Comparison of ENCODE assay signal across 1 cellular context in the genomic region with DNA sequence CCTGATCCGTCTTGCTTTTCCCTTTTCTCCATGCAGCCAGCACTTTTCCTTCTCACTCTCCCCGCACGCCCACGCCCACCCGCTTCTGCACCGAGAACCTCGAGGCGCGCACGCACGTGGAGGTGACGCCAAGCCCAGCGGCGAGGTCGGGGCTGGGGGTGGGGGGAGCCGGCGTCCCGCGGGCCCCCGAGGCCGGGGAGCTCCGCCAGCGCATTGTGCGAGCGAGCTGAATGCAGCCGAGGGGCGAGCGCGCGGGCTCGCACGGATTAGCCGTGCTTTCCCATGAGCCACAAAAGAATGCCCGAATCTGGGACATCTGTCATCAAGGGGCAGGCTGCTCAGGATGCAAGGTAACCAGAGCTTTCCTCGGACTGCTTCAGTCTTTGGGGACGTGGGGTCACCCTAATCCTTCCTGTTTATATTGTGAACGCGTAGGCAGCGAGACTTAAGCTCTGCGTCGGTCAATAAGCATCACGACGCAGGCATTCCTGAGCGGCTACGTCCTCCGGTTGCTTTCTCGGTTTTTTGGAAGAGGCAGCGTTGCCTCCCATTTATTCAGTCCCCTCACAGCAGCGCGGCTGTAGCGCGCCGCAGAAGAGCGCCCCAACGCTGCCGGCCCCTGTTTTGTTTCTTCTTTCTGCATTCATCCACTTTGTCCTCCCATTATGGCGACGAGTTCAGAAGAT.
TF ChIP-seq lines count a peak whose summit lies in the region.

No MANE protein-coding gene starts in this region.

TF ChIP-seq in HEK293, 187 proteins besides CTCF, POLR2A, EP300 and RAD21 (continued from another document and continues in another):
- peak; percentile 72; the same call in 1 of the 2 replicates for TF ChIP-seq ZNF610 (tag by site-specific recombination; IDR thresholded peaks at IDR 0.05; ENCODE audit: borderline replicate concordance)
- TF ChIP-seq ZNF335 (tag by site-specific recombination; conservative IDR thresholded peaks at IDR 0.05), result peak; percentile 94
- TF ChIP-seq KLF7 (tag by site-specific recombination; IDR thresholded peaks at IDR 0.05; ENCODE audit: borderline replicate concordance), result no peak; the same call in 1 of the 2 replicates
- TF ChIP-seq GLIS1 (tag by site-specific recombination; IDR thresholded peaks at IDR 0.05), result peak; percentile 11; the same call in 1 of the 2 replicates
- no peak for TF ChIP-seq ZNF416 (tag by site-specific recombination; IDR thresholded peaks at IDR 0.05)
- TF ChIP-seq ZNF248 (tag by site-specific recombination; IDR thresholded peaks at IDR 0.05), result no peak
- no peak for TF ChIP-seq GLI4 (tag by site-specific recombination; IDR thresholded peaks at IDR 0.05)
- TF ChIP-seq, protein P1, sequence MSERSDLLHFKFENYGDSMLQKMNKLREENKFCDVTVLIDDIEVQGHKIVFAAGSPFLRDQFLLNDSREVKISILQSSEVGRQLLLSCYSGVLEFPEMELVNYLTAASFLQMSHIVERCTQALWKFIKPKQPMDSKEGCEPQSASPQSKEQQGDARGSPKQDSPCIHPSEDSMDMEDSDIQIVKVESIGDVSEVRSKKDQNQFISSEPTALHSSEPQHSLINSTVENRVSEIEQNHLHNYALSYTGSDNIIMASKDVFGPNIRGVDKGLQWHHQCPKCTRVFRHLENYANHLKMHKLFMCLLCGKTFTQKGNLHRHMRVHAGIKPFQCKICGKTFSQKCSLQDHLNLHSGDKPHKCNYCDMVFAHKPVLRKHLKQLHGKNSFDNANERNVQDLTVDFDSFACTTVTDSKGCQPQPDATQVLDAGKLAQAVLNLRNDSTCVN (tag by site-specific recombination; optimal IDR thresholded peaks at IDR 0.05), result peak; percentile 96
- TF ChIP-seq ZNF585B (tag by site-specific recombination; IDR thresholded peaks at IDR 0.05), result no peak
- no peak for TF ChIP-seq ZNF549 (tag by site-specific recombination; IDR thresholded peaks at IDR 0.05)
- TF ChIP-seq, protein P2, sequence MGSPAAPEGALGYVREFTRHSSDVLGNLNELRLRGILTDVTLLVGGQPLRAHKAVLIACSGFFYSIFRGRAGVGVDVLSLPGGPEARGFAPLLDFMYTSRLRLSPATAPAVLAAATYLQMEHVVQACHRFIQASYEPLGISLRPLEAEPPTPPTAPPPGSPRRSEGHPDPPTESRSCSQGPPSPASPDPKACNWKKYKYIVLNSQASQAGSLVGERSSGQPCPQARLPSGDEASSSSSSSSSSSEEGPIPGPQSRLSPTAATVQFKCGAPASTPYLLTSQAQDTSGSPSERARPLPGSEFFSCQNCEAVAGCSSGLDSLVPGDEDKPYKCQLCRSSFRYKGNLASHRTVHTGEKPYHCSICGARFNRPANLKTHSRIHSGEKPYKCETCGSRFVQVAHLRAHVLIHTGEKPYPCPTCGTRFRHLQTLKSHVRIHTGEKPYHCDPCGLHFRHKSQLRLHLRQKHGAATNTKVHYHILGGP (tag by site-specific recombination; IDR thresholded peaks at IDR 0.05), result peak; percentile 12; the same call in 1 of the 2 replicates
- TF ChIP-seq ZFP69B (tag by site-specific recombination; IDR thresholded peaks at IDR 0.05), result 0 out of 2 replicates have a peak, but pooled peaks have one; percentile 12
- peak; percentile 80; the same call in 1 of the 2 replicates for TF ChIP-seq ZEB2 (tag by site-specific recombination; IDR thresholded peaks at IDR 0.05)
- TF ChIP-seq ZNF600 (tag by site-specific recombination; IDR thresholded peaks at IDR 0.05), result peak; percentile 87
- TF ChIP-seq MZF1 (tag by site-specific recombination; IDR thresholded peaks at IDR 0.05; ENCODE audit: borderline replicate concordance), result peak; percentile 19; the same call in 1 of the 2 replicates
- no peak for TF ChIP-seq ZNF423 (tag by site-specific recombination; IDR thresholded peaks at IDR 0.05)
- TF ChIP-seq ZNF76 (tag by site-specific recombination; IDR thresholded peaks at IDR 0.05; ENCODE audit: borderline replicate concordance, low read depth), result peak; percentile 75
- TF ChIP-seq ZNF791 (tag by site-specific recombination; IDR thresholded peaks at IDR 0.05), result no peak
- TF ChIP-seq ZFP37 (tag by site-specific recombination; IDR thresholded peaks at IDR 0.05), result peak; percentile 59; the same call in 1 of the 2 replicates
- 0 out of 2 replicates have a peak, but pooled peaks have one; percentile 24 for TF ChIP-seq ZBTB21 (tag by site-specific recombination; IDR thresholded peaks at IDR 0.05)
- peak; percentile 44 for TF ChIP-seq ZNF341 (tag by site-specific recombination; IDR thresholded peaks at IDR 0.05; ENCODE audit: low read depth)
- TF ChIP-seq ZNF311 (tag by site-specific recombination; IDR thresholded peaks at IDR 0.05; ENCODE audit: borderline replicate concordance), result no peak
- TF ChIP-seq ZNF555 (tag by site-specific recombination; conservative IDR thresholded peaks at IDR 0.05), result no peak
- peak; percentile 98 for TF ChIP-seq ZBTB17 (tag by site-specific recombination; IDR thresholded peaks at IDR 0.05)
- TF ChIP-seq, protein P3, sequence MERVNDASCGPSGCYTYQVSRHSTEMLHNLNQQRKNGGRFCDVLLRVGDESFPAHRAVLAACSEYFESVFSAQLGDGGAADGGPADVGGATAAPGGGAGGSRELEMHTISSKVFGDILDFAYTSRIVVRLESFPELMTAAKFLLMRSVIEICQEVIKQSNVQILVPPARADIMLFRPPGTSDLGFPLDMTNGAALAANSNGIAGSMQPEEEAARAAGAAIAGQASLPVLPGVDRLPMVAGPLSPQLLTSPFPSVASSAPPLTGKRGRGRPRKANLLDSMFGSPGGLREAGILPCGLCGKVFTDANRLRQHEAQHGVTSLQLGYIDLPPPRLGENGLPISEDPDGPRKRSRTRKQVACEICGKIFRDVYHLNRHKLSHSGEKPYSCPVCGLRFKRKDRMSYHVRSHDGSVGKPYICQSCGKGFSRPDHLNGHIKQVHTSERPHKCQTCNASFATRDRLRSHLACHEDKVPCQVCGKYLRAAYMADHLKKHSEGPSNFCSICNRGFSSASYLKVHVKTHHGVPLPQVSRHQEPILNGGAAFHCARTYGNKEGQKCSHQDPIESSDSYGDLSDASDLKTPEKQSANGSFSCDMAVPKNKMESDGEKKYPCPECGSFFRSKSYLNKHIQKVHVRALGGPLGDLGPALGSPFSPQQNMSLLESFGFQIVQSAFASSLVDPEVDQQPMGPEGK (tag by site-specific recombination; IDR thresholded peaks at IDR 0.05), result peak; percentile 82
- TF ChIP-seq BCL11A (tag by site-specific recombination; IDR thresholded peaks at IDR 0.05; ENCODE audit: low read depth), result no peak
- no peak for TF ChIP-seq ZNF155 (tag by site-specific recombination; IDR thresholded peaks at IDR 0.05)
- TF ChIP-seq GLIS2 (tag by site-specific recombination; IDR thresholded peaks at IDR 0.05), result peak; percentile 60; the same call in 1 of the 2 replicates
- TF ChIP-seq ZNF24 (tag by site-specific recombination; IDR thresholded peaks at IDR 0.05), result peak; percentile 57; the same call in 1 of the 2 replicates
- TF ChIP-seq, protein P4, sequence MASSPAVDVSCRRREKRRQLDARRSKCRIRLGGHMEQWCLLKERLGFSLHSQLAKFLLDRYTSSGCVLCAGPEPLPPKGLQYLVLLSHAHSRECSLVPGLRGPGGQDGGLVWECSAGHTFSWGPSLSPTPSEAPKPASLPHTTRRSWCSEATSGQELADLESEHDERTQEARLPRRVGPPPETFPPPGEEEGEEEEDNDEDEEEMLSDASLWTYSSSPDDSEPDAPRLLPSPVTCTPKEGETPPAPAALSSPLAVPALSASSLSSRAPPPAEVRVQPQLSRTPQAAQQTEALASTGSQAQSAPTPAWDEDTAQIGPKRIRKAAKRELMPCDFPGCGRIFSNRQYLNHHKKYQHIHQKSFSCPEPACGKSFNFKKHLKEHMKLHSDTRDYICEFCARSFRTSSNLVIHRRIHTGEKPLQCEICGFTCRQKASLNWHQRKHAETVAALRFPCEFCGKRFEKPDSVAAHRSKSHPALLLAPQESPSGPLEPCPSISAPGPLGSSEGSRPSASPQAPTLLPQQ (tag by site-specific recombination; IDR thresholded peaks at IDR 0.05), result peak; percentile 65; the same call in 1 of the 2 replicates
- TF ChIP-seq ZNF677 (tag by site-specific recombination; IDR thresholded peaks at IDR 0.05), result no peak
- TF ChIP-seq, protein P5, sequence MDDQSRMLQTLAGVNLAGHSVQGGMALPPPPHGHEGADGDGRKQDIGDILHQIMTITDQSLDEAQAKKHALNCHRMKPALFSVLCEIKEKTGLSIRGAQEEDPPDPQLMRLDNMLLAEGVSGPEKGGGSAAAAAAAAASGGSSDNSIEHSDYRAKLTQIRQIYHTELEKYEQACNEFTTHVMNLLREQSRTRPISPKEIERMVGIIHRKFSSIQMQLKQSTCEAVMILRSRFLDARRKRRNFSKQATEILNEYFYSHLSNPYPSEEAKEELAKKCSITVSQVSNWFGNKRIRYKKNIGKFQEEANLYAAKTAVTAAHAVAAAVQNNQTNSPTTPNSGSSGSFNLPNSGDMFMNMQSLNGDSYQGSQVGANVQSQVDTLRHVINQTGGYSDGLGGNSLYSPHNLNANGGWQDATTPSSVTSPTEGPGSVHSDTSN (CRISPR knock-in tag; IDR thresholded peaks at IDR 0.05), result peak; percentile 90; the same call in 1 of the 2 replicates
- 0 out of 2 replicates have a peak, but pooled peaks have one; percentile 27 for TF ChIP-seq OSR2 (tag by site-specific recombination; IDR thresholded peaks at IDR 0.05)
- no peak for TF ChIP-seq ZNF529 (tag by site-specific recombination; IDR thresholded peaks at IDR 0.05; ENCODE audit: insufficient replicate concordance)
- TF ChIP-seq, protein P6, sequence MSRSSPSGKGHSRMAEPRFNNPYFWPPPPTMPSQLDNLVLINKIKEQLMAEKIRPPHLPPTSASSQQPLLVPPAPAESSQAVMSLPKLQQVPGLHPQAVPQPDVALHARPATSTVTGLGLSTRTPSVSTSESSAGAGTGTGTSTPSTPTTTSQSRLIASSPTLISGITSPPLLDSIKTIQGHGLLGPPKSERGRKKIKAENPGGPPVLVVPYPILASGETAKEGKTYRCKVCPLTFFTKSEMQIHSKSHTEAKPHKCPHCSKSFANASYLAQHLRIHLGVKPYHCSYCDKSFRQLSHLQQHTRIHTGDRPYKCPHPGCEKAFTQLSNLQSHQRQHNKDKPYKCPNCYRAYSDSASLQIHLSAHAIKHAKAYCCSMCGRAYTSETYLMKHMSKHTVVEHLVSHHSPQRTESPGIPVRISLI (tag by site-specific recombination; IDR thresholded peaks at IDR 0.05), result peak; percentile 85; the same call in 1 of the 2 replicates
- TF ChIP-seq SP2 (tag by site-specific recombination; IDR thresholded peaks at IDR 0.05), result peak; percentile 19; the same call in 1 of the 2 replicates
- no peak for TF ChIP-seq ZNF23 (tag by site-specific recombination; IDR thresholded peaks at IDR 0.05; ENCODE audit: borderline replicate concordance)
- no peak for TF ChIP-seq ZNF138 (tag by site-specific recombination; IDR thresholded peaks at IDR 0.05; ENCODE audit: borderline replicate concordance)
- no peak for TF ChIP-seq ZNF837 (tag by site-specific recombination; IDR thresholded peaks at IDR 0.05)
- TF ChIP-seq ZSCAN30 (tag by site-specific recombination; IDR thresholded peaks at IDR 0.05), result 0 out of 2 replicates have a peak, but pooled peaks have one; percentile 37
- TF ChIP-seq ZNF660 (tag by site-specific recombination; IDR thresholded peaks at IDR 0.05), result peak; percentile 21; the same call in 1 of the 2 replicates
- TF ChIP-seq ZNF664 (tag by site-specific recombination; IDR thresholded peaks at IDR 0.05), result 0 out of 2 replicates have a peak, but pooled peaks have one; percentile 32
- TF ChIP-seq ZFHX2 (tag by site-specific recombination; conservative IDR thresholded peaks at IDR 0.05), result peak; percentile 97
- peak; percentile 82 for TF ChIP-seq ZBTB8A (tag by site-specific recombination; IDR thresholded peaks at IDR 0.05)
- no peak for TF ChIP-seq ZNF169 (tag by site-specific recombination; IDR thresholded peaks at IDR 0.05)
- TF ChIP-seq WT1 (tag by site-specific recombination; IDR thresholded peaks at IDR 0.05), result peak; percentile 28; the same call in 1 of the 2 replicates
- no peak for TF ChIP-seq REPIN1 (tag by site-specific recombination; IDR thresholded peaks at IDR 0.05; ENCODE audit: low read depth)
- TF ChIP-seq ZNF2 (tag by site-specific recombination; IDR thresholded peaks at IDR 0.05), result 0 out of 2 replicates have a peak, but pooled peaks have one; percentile 39
- TF ChIP-seq ZXDB (tag by site-specific recombination; IDR thresholded peaks at IDR 0.05), result peak; percentile 53; the same call in 1 of the 2 replicates
- no peak for TF ChIP-seq SCRT1 (tag by site-specific recombination; IDR thresholded peaks at IDR 0.05; ENCODE audit: borderline replicate concordance)
- TF ChIP-seq, protein P7, sequence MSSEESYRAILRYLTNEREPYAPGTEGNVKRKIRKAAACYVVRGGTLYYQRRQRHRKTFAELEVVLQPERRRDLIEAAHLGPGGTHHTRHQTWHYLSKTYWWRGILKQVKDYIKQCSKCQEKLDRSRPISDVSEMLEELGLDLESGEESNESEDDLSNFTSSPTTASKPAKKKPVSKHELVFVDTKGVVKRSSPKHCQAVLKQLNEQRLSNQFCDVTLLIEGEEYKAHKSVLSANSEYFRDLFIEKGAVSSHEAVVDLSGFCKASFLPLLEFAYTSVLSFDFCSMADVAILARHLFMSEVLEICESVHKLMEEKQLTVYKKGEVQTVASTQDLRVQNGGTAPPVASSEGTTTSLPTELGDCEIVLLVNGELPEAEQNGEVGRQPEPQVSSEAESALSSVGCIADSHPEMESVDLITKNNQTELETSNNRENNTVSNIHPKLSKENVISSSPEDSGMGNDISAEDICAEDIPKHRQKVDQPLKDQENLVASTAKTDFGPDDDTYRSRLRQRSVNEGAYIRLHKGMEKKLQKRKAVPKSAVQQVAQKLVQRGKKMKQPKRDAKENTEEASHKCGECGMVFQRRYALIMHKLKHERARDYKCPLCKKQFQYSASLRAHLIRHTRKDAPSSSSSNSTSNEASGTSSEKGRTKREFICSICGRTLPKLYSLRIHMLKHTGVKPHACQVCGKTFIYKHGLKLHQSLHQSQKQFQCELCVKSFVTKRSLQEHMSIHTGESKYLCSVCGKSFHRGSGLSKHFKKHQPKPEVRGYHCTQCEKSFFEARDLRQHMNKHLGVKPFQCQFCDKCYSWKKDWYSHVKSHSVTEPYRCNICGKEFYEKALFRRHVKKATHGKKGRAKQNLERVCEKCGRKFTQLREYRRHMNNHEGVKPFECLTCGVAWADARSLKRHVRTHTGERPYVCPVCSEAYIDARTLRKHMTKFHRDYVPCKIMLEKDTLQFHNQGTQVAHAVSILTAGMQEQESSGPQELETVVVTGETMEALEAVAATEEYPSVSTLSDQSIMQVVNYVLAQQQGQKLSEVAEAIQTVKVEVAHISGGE (tag by site-specific recombination; conservative IDR thresholded peaks at IDR 0.05; ENCODE audit: low read depth), result peak; percentile 54; the same call in 1 of the 2 replicates
- peak; percentile 16; the same call in 1 of the 2 replicates for TF ChIP-seq ZNF391 (tag by site-specific recombination; IDR thresholded peaks at IDR 0.05; ENCODE audit: borderline replicate concordance, low read depth)
